Comparison of ENCODE assay signal across 9 cellular contexts in the genomic region with DNA sequence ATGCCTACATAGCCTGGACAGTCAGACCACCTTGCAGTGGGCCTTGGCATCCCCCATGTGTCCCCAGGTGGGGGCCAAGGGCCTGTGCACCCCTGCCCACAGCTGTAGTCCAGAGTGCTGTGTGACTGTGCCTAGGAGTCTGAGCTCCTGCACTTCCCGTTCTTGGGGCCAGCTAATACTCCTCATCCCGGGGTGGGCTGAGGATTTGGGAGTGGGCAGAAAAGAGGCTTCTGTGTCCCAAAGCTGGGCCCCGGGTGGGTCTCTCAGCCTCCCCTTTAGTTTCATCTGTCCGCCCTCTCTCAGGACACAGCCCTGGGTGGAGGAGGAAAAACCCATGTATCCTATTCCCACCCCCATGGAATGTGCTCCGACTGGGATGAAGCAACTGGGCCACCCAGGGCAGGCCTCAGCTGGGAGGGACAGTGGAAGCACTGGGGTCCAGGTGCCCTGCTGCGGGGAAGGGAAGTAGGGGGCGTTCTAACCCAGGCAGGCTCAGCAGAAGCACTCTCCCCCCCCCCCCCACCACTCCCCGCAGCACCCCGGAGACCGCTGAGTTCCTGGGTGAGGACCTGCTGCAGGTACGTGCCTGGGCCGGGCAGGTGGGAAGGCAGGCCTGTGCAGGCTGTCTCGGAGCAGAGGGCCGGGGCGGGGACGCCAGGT. TPM values are rescaled to one million over a fixed set of nuclear protein-coding genes. Genes with fewer than 3 reads are reported as not detected.
DNase-seq lines count a peak whose midpoint lies in the region; ATAC-seq, FAIRE-seq and TF ChIP-seq lines count a peak whose summit lies in the region.
"Had no signal": no experiment of that assay in that cellular context is flagged by ENCODE, and none has a peak within 500 bp of the region (broad histone marks: within the 10 kb centered on the region; RNA-seq: fewer than 3 reads in every experiment).

No MANE protein-coding gene starts in this region.

- FAIRE-seq in HepG2 (lab: Jason Lieb, UNC) (no peak), D721Med (lab: Jason Lieb, UNC) (no peak)

- H2AFZ ChIP-seq in HepG2 (ENCODE audit: low read length), result no peak overlapping the region

- H3K4me1 Mint-ChIP-seq in activated naive CD8-positive, alpha-beta T cell treated with anti-CD3 and anti-CD28 coated beads, Interleukin-2, amount 50 U/mL, for 24 hours, result peaks cover 57% of the 10 kb centered on the region

- H3K27ac ChIP-seq in cardiac muscle cell (no peak overlapping the region), HepG2 (ENCODE audit: extremely low read length, insufficient read depth, low read length) (peak overlapping the region; percentile 52)

- H3K9me3 Mint-ChIP-seq in activated naive CD8-positive, alpha-beta T cell treated with anti-CD3 and anti-CD28 coated beads, Interleukin-2, amount 50 U/mL, for 24 hours, result no peaks in the 10 kb centered on the region

- no peaks in the 10 kb centered on the region for H3K27me3 Mint-ChIP-seq in activated naive CD8-positive, alpha-beta T cell treated with anti-CD3 and anti-CD28 coated beads, Interleukin-2, amount 50 U/mL, for 24 hours

- TF ChIP-seq CTCF in cardiac muscle cell (IDR thresholded peaks at IDR 0.05; ENCODE audit: low read depth, low read length), result no peak
- peak; percentile 62 for TF ChIP-seq CTCF in HepG2 (CRISPR knock-in tag; IDR thresholded peaks at IDR 0.05)
- TF ChIP-seq CTCF in D721Med (IDR thresholded peaks at IDR 0.05; ENCODE audit: insufficient read depth, missing control alignments), result no peak

- in situ Hi-C loops in HepG2 (cut with HindIII; ENCODE audit: extremely low pct_ligation_motif_present, low pct_unique_long_range_greater_than_20kb), result no loop called here

- intact Hi-C loops in left cardiac atrium (cut with DNase I), result loop anchor here (5.0 to 10.0 kb wide), 2 partner anchors 42 to 154 kb away; no protein-coding TSS in a partner anchor
- intact Hi-C loops in HepG2 (cut with micrococcal nuclease; ENCODE audit: unreplicated experiment), result no loop called here

- TF ChIP-seq EP300 in HepG2 (IDR thresholded peaks at IDR 0.05; ENCODE audit: low read depth in 2 of 2, low read length in 2 of 2) (no peak), HepG2 (CRISPR knock-in tag; IDR thresholded peaks at IDR 0.05; ENCODE audit: borderline replicate concordance) (no peak)

- DNase-seq in cardiac muscle cell (ENCODE audit: low read depth in 1 of 2, low spot score in 1 of 2) (peak in 1 of 2 donors; percentile 16), left cardiac atrium (no peak), HepG2 (ENCODE audit: low spot score) (no peak), ureter (ENCODE audit: low spot score) (peak; percentile 85), D721Med (ENCODE audit: insufficient read length, low spot score) (no peak), DMS 273 (lab: John Stamatoyannopoulos, UW; ENCODE audit: unreplicated experiment) (no peak)
- DNase-seq in activated naive CD8-positive, alpha-beta T cell treated with anti-CD3 and anti-CD28 coated beads, Interleukin-2, amount 50 U/mL, for 24 hours, result no peak
- DNase-seq: kidney glomerular epithelial cell had no signal

- peaks cover 10% of the 10 kb centered on the region for H3K79me2 ChIP-seq in HepG2 (ENCODE audit: insufficient read depth, low read length)

- H3K9me3 ChIP-seq in cardiac muscle cell (ENCODE audit: low read depth), result no peaks in the 10 kb centered on the region
- H3K9me3 ChIP-seq in HepG2 (ENCODE audit: low read length), result no peaks in the 10 kb centered on the region

- H3K27ac Mint-ChIP-seq in activated naive CD8-positive, alpha-beta T cell treated with anti-CD3 and anti-CD28 coated beads, Interleukin-2, amount 50 U/mL, for 24 hours, result peak overlapping the region; percentile 89

- no peak for ATAC-seq in left cardiac atrium
- no peak for ATAC-seq in activated naive CD8-positive, alpha-beta T cell treated with anti-CD3 and anti-CD28 coated beads, Interleukin-2, amount 50 U/mL, for 24 hours
- peak; percentile 9 for ATAC-seq in HepG2
- no peak for ATAC-seq in GM19035 (IDR thresholded peaks at IDR 0.05; ENCODE audit: unreplicated experiment)

- TF ChIP-seq RAD21 in HepG2 (CRISPR knock-in tag; IDR thresholded peaks at IDR 0.05), result no peak

- WGBS in HepG2 (ENCODE audit: low lambda C conversion rate), result 0% methylated on average over 1 of the region's 16 CpGs

- peaks cover 8% of the 10 kb centered on the region for H3K4me1 ChIP-seq in cardiac muscle cell (ENCODE audit: low read depth)
- H3K4me1 ChIP-seq in HepG2 (ENCODE audit: insufficient read depth, low read length), result peaks cover 66% of the 10 kb centered on the region

- peak overlapping the region; percentile 66; the same call in 1 of the 2 replicates for H3K9ac ChIP-seq in HepG2 (ENCODE audit: insufficient read depth, low read depth, low read length)

- H4K20me1 ChIP-seq in HepG2 (ENCODE audit: insufficient read depth, low read length), result 0 out of 2 replicates have a peak, but pooled peaks cover 4% of the 10 kb centered on the region

- no TSS peak for BruUV-seq in HepG2 (replicated peaks; lab: Mats Ljungman, UMichigan)

- peak overlapping the region; percentile 90 for H3K4me2 ChIP-seq in HepG2 (ENCODE audit: low read depth, low read length)

- peak overlapping the region; percentile 90 for H3K4me3 Mint-ChIP-seq in activated naive CD8-positive, alpha-beta T cell treated with anti-CD3 and anti-CD28 coated beads, Interleukin-2, amount 50 U/mL, for 24 hours

- no peak for TF ChIP-seq POLR2A in HepG2 (IDR thresholded peaks at IDR 0.05; ENCODE audit: insufficient read depth in 1 of 2, low read depth in 2 of 2, low read length in 2 of 2)

- H3K4me3 ChIP-seq in cardiac muscle cell, result peak overlapping the region; percentile 86
- H3K4me3 ChIP-seq in HepG2 (replicated peaks in 1 of 3; ENCODE audit: insufficient read depth in 1 of 3, low read depth in 2 of 3, low read length in 3 of 3), result peak overlapping the region; percentile 72 to 86 (median 76)

- POLR2A ChIA-PET in HepG2 (lab: Yijun Ruan, JAX), result interaction anchor here (0.6 to 15.8 kb wide), 4 partner anchors 15 to 95 kb away, joined by 3 to 242 read pairs (median 3); partner anchors contain the start of gene PDXP

- peaks cover 13% of the 10 kb centered on the region for H3K36me3 Mint-ChIP-seq in activated naive CD8-positive, alpha-beta T cell treated with anti-CD3 and anti-CD28 coated beads, Interleukin-2, amount 50 U/mL, for 24 hours (ENCODE audit: low read depth)

- no peaks in the 10 kb centered on the region for H3K36me3 ChIP-seq in cardiac muscle cell
- H3K36me3 ChIP-seq in HepG2 (replicated peaks in 1 of 2; ENCODE audit: control insufficient read depth in 1 of 2, insufficient read depth in 2 of 2, low read length in 2 of 2), result peaks cover 10 to 20% of the 10 kb centered on the region in 2 experiments; a peak in 4 of 5 replicates

- H3K27me3 ChIP-seq in cardiac muscle cell, result no peaks in the 10 kb centered on the region
- no peaks in the 10 kb centered on the region for H3K27me3 ChIP-seq in HepG2 (ENCODE audit: control insufficient read depth in 1 of 2, insufficient read depth in 2 of 2, low read length in 2 of 2)

- CTCF ChIA-PET in HepG2 (lab: Yijun Ruan, JAX; ENCODE audit: low intra/inter-chr PET ratio, low total read pairs), result no interaction called here

RNA-seq across cellular contexts. Expression of gene SH3BP1, which starts 1.3 kb away (rescaled TPM):
- 24.3 and 51.9 TPM in 2 replicates for total RNA-seq in cardiac muscle cell
- 15.0 and 20.7 TPM in 2 replicates for polyA plus RNA-seq in cardiac muscle cell
- 1 to 10 TPM; 4.9 to 5.1 TPM for total RNA-seq in left cardiac atrium
- 8.4 and 9.4 TPM in 2 replicates for total RNA-seq in HepG2 (2016; rRNA removed; fragmentation: Illumina TruSeq; extraction: Trizol)
- total RNA-seq in HepG2 (2016; cell fraction: cytosol; rRNA removed; fragmentation: Illumina TruSeq; extraction: Trizol; ENCODE audit: low read depth), result 5.6 and 6.0 TPM in 2 replicates
- total RNA-seq in HepG2 (2016; cell fraction: insoluble cytoplasmic fraction; rRNA removed; fragmentation: Illumina TruSeq; extraction: Trizol), result 6.3 and 8.5 TPM in 2 replicates
- 9.2 and 11.0 TPM in 2 replicates for total RNA-seq in HepG2 (2016; cell fraction: membrane; rRNA removed; fragmentation: Illumina TruSeq; extraction: Trizol)
- total RNA-seq in HepG2 (2016; cell fraction: nucleus; rRNA removed; fragmentation: Illumina TruSeq; extraction: Trizol), result 6.6 and 9.5 TPM in 2 replicates
- 15.7 and 18.5 TPM in 2 replicates for polyA plus RNA-seq in HepG2 (2011; rRNA removed)
- 7.3 and 12.2 TPM in 2 replicates for polyA plus RNA-seq in HepG2 (2011; cell fraction: cytosol; rRNA removed)
- polyA plus RNA-seq in HepG2 (2011; cell fraction: nucleus; rRNA removed), result 56.4 and 86.5 TPM in 2 replicates
- 23.6 and 27.1 TPM in 2 replicates for polyA plus RNA-seq in HepG2 (2012)
- 7.5 and 7.7 TPM in 2 replicates for polyA plus RNA-seq in HepG2 (2016; cell fraction: cytosol; fragmentation: Illumina TruSeq; extraction: Trizol; ENCODE audit: low read depth)
- 11.5 and 13.3 TPM in 2 replicates for polyA plus RNA-seq in HepG2 (2016; cell fraction: insoluble cytoplasmic fraction; fragmentation: Illumina TruSeq; extraction: Trizol; ENCODE audit: low read depth)
- polyA plus RNA-seq in HepG2 (2016; cell fraction: membrane; fragmentation: Illumina TruSeq; extraction: Trizol; ENCODE audit: low read depth), result 12.3 and 13.5 TPM in 2 replicates
- polyA plus RNA-seq in HepG2 (2016; cell fraction: nucleus; fragmentation: Illumina TruSeq; extraction: Trizol; ENCODE audit: insufficient read depth, low read depth), result 17.9 and 27.8 TPM in 2 replicates
- polyA minus RNA-seq in HepG2 (2011; rRNA and poly(A)+ RNA removed; ENCODE audit: low replicate concordance), result 1.6 and 9.8 TPM in 2 replicates
- polyA minus RNA-seq in HepG2 (2011; cell fraction: cytosol; rRNA and poly(A)+ RNA removed), result 6.4 and 9.8 TPM in 2 replicates
- 7.9 and 15.4 TPM in 2 replicates for polyA minus RNA-seq in HepG2 (2011; cell fraction: nucleus; rRNA and poly(A)+ RNA removed)
- total RNA-seq in ureter, result 56.2 TPM

RNA-seq across cellular contexts. Expression of gene PDXP, which starts 17.8 kb away (rescaled TPM):
- total RNA-seq in cardiac muscle cell, result 48.5 and 62.5 TPM in 2 replicates
- polyA plus RNA-seq in cardiac muscle cell, result 88.0 and 117 TPM in 2 replicates
- 10 to 100 TPM; 17.3 to 17.5 TPM for total RNA-seq in left cardiac atrium
- total RNA-seq in HepG2 (2016; rRNA removed; fragmentation: Illumina TruSeq; extraction: Trizol), result 46.1 and 58.2 TPM in 2 replicates
- total RNA-seq in HepG2 (2016; cell fraction: cytosol; rRNA removed; fragmentation: Illumina TruSeq; extraction: Trizol; ENCODE audit: low read depth), result 62.9 and 64.6 TPM in 2 replicates
- 45.3 and 56.4 TPM in 2 replicates for total RNA-seq in HepG2 (2016; cell fraction: insoluble cytoplasmic fraction; rRNA removed; fragmentation: Illumina TruSeq; extraction: Trizol)
- 118 and 121 TPM in 2 replicates for total RNA-seq in HepG2 (2016; cell fraction: membrane; rRNA removed; fragmentation: Illumina TruSeq; extraction: Trizol)
- total RNA-seq in HepG2 (2016; cell fraction: nucleus; rRNA removed; fragmentation: Illumina TruSeq; extraction: Trizol), result 25.4 and 29.3 TPM in 2 replicates
- polyA plus RNA-seq in HepG2 (2011; rRNA removed), result 70.6 and 85.3 TPM in 2 replicates
- 84.8 and 95.4 TPM in 2 replicates for polyA plus RNA-seq in HepG2 (2011; cell fraction: cytosol; rRNA removed)
- 35.1 and 40.0 TPM in 2 replicates for polyA plus RNA-seq in HepG2 (2011; cell fraction: nucleus; rRNA removed)
- 56.1 and 70.1 TPM in 2 replicates for polyA plus RNA-seq in HepG2 (2012)
- 91.9 and 92.3 TPM in 2 replicates for polyA plus RNA-seq in HepG2 (2016; cell fraction: cytosol; fragmentation: Illumina TruSeq; extraction: Trizol; ENCODE audit: low read depth)
- polyA plus RNA-seq in HepG2 (2016; cell fraction: insoluble cytoplasmic fraction; fragmentation: Illumina TruSeq; extraction: Trizol; ENCODE audit: low read depth), result 62.2 and 67.0 TPM in 2 replicates
- 136 and 141 TPM in 2 replicates for polyA plus RNA-seq in HepG2 (2016; cell fraction: membrane; fragmentation: Illumina TruSeq; extraction: Trizol; ENCODE audit: low read depth)
- polyA plus RNA-seq in HepG2 (2016; cell fraction: nucleus; fragmentation: Illumina TruSeq; extraction: Trizol; ENCODE audit: insufficient read depth, low read depth), result 55.6 and 56.4 TPM in 2 replicates
- polyA minus RNA-seq in HepG2 (2011; rRNA and poly(A)+ RNA removed; ENCODE audit: low replicate concordance), result 51.1 and 129 TPM in 2 replicates
- polyA minus RNA-seq in HepG2 (2011; cell fraction: cytosol; rRNA and poly(A)+ RNA removed), result 45.3 and 51.1 TPM in 2 replicates
- polyA minus RNA-seq in HepG2 (2011; cell fraction: nucleus; rRNA and poly(A)+ RNA removed), result 11.2 and 19.6 TPM in 2 replicates
- 5.2 TPM for total RNA-seq in ureter

RNA-seq across cellular contexts. Expression of gene GGA1, which starts 32.1 kb away (rescaled TPM):
- total RNA-seq in cardiac muscle cell, result 91.9 and 114 TPM in 2 replicates
- polyA plus RNA-seq in cardiac muscle cell, result 81.9 and 82.6 TPM in 2 replicates
- 10 to 100 TPM; 24.4 to 26.6 TPM for total RNA-seq in left cardiac atrium
- total RNA-seq in HepG2 (2016; rRNA removed; fragmentation: Illumina TruSeq; extraction: Trizol), result 16.0 and 29.1 TPM in 2 replicates
- 16.1 and 18.1 TPM in 2 replicates for total RNA-seq in HepG2 (2016; cell fraction: cytosol; rRNA removed; fragmentation: Illumina TruSeq; extraction: Trizol; ENCODE audit: low read depth)
- 13.7 and 32.9 TPM in 2 replicates for total RNA-seq in HepG2 (2016; cell fraction: insoluble cytoplasmic fraction; rRNA removed; fragmentation: Illumina TruSeq; extraction: Trizol)
- 22.2 and 24.3 TPM in 2 replicates for total RNA-seq in HepG2 (2016; cell fraction: membrane; rRNA removed; fragmentation: Illumina TruSeq; extraction: Trizol)
- total RNA-seq in HepG2 (2016; cell fraction: nucleus; rRNA removed; fragmentation: Illumina TruSeq; extraction: Trizol), result 34.3 and 44.4 TPM in 2 replicates
- 87.2 and 103 TPM in 2 replicates for polyA plus RNA-seq in HepG2 (2011; rRNA removed)
- polyA plus RNA-seq in HepG2 (2011; cell fraction: cytosol; rRNA removed), result 22.6 and 34.6 TPM in 2 replicates
- polyA plus RNA-seq in HepG2 (2011; cell fraction: nucleus; rRNA removed), result 436 and 489 TPM in 2 replicates
- polyA plus RNA-seq in HepG2 (2012), result 51.1 and 57.0 TPM in 2 replicates
- polyA plus RNA-seq in HepG2 (2016; cell fraction: cytosol; fragmentation: Illumina TruSeq; extraction: Trizol; ENCODE audit: low read depth), result 4.7 and 5.0 TPM in 2 replicates
- polyA plus RNA-seq in HepG2 (2016; cell fraction: insoluble cytoplasmic fraction; fragmentation: Illumina TruSeq; extraction: Trizol; ENCODE audit: low read depth), result 13.0 and 17.9 TPM in 2 replicates
- 11.4 and 12.2 TPM in 2 replicates for polyA plus RNA-seq in HepG2 (2016; cell fraction: membrane; fragmentation: Illumina TruSeq; extraction: Trizol; ENCODE audit: low read depth)
- polyA plus RNA-seq in HepG2 (2016; cell fraction: nucleus; fragmentation: Illumina TruSeq; extraction: Trizol; ENCODE audit: insufficient read depth, low read depth), result 138 and 147 TPM in 2 replicates
- 31.3 and 75.9 TPM in 2 replicates for polyA minus RNA-seq in HepG2 (2011; rRNA and poly(A)+ RNA removed; ENCODE audit: low replicate concordance)
- polyA minus RNA-seq in HepG2 (2011; cell fraction: cytosol; rRNA and poly(A)+ RNA removed), result 15.5 and 19.6 TPM in 2 replicates
- 83.2 and 84.5 TPM in 2 replicates for polyA minus RNA-seq in HepG2 (2011; cell fraction: nucleus; rRNA and poly(A)+ RNA removed)
- 68.9 TPM for total RNA-seq in ureter

RNA-seq across cellular contexts. Expression of gene LGALS1, which starts 34.7 kb away (rescaled TPM):
- 6.6 and 24.5 TPM in 2 replicates for total RNA-seq in cardiac muscle cell
- 8.1 and 37.3 TPM in 2 replicates for polyA plus RNA-seq in cardiac muscle cell
- total RNA-seq in left cardiac atrium, result 100 to 1,000 TPM; 599 to 917 TPM
- 103 and 124 TPM in 2 replicates for total RNA-seq in HepG2 (2016; rRNA removed; fragmentation: Illumina TruSeq; extraction: Trizol)
- 57.9 and 62.2 TPM in 2 replicates for total RNA-seq in HepG2 (2016; cell fraction: cytosol; rRNA removed; fragmentation: Illumina TruSeq; extraction: Trizol; ENCODE audit: low read depth)
- 112 and 139 TPM in 2 replicates for total RNA-seq in HepG2 (2016; cell fraction: insoluble cytoplasmic fraction; rRNA removed; fragmentation: Illumina TruSeq; extraction: Trizol)
- 82.6 and 91.4 TPM in 2 replicates for total RNA-seq in HepG2 (2016; cell fraction: membrane; rRNA removed; fragmentation: Illumina TruSeq; extraction: Trizol)
- total RNA-seq in HepG2 (2016; cell fraction: nucleus; rRNA removed; fragmentation: Illumina TruSeq; extraction: Trizol), result 41.9 and 43.3 TPM in 2 replicates
- polyA plus RNA-seq in HepG2 (2011; rRNA removed), result 858 and 969 TPM in 2 replicates
- 832 and 1,201 TPM in 2 replicates for polyA plus RNA-seq in HepG2 (2011; cell fraction: cytosol; rRNA removed)
- polyA plus RNA-seq in HepG2 (2011; cell fraction: nucleus; rRNA removed), result 345 and 371 TPM in 2 replicates
- polyA plus RNA-seq in HepG2 (2012), result 159 and 278 TPM in 2 replicates
- 67.7 and 71.5 TPM in 2 replicates for polyA plus RNA-seq in HepG2 (2016; cell fraction: cytosol; fragmentation: Illumina TruSeq; extraction: Trizol; ENCODE audit: low read depth)
- 127 and 134 TPM in 2 replicates for polyA plus RNA-seq in HepG2 (2016; cell fraction: insoluble cytoplasmic fraction; fragmentation: Illumina TruSeq; extraction: Trizol; ENCODE audit: low read depth)
- 86.0 and 88.7 TPM in 2 replicates for polyA plus RNA-seq in HepG2 (2016; cell fraction: membrane; fragmentation: Illumina TruSeq; extraction: Trizol; ENCODE audit: low read depth)
- polyA plus RNA-seq in HepG2 (2016; cell fraction: nucleus; fragmentation: Illumina TruSeq; extraction: Trizol; ENCODE audit: insufficient read depth, low read depth), result 73.5 and 82.4 TPM in 2 replicates
- polyA minus RNA-seq in HepG2 (2011; rRNA and poly(A)+ RNA removed; ENCODE audit: low replicate concordance), result 698 and 901 TPM in 2 replicates
- 108 and 111 TPM in 2 replicates for polyA minus RNA-seq in HepG2 (2011; cell fraction: cytosol; rRNA and poly(A)+ RNA removed)
- polyA minus RNA-seq in HepG2 (2011; cell fraction: nucleus; rRNA and poly(A)+ RNA removed), result 36.1 and 40.8 TPM in 2 replicates
- 396 TPM for total RNA-seq in ureter

RNA-seq across cellular contexts. Expression of gene NOL12, which starts 45.4 kb away (rescaled TPM):
- total RNA-seq in cardiac muscle cell (36.0 and 38.3 TPM in 2 replicates), left cardiac atrium (10 to 100 TPM; 13.7 TPM), HepG2 (2016; rRNA removed; fragmentation: Illumina TruSeq; extraction: Trizol) (27.5 and 31.4 TPM in 2 replicates), ureter (36.8 TPM)
- polyA plus RNA-seq in cardiac muscle cell (21.9 and 34.2 TPM in 2 replicates), HepG2 (2011; rRNA removed) (11.8 and 14.3 TPM in 2 replicates)
- total RNA-seq in HepG2 (2016; cell fraction: cytosol; rRNA removed; fragmentation: Illumina TruSeq; extraction: Trizol; ENCODE audit: low read depth), result 16.8 and 19.1 TPM in 2 replicates
- total RNA-seq in HepG2 (2016; cell fraction: insoluble cytoplasmic fraction; rRNA removed; fragmentation: Illumina TruSeq; extraction: Trizol), result 32.5 and 33.9 TPM in 2 replicates
- total RNA-seq in HepG2 (2016; cell fraction: membrane; rRNA removed; fragmentation: Illumina TruSeq; extraction: Trizol), result 15.1 and 15.8 TPM in 2 replicates
- total RNA-seq in HepG2 (2016; cell fraction: nucleus; rRNA removed; fragmentation: Illumina TruSeq; extraction: Trizol), result 16.0 and 18.3 TPM in 2 replicates
- polyA plus RNA-seq in HepG2 (2011; cell fraction: cytosol; rRNA removed), result 10.6 and 13.4 TPM in 2 replicates
- 22.9 and 24.1 TPM in 2 replicates for polyA plus RNA-seq in HepG2 (2011; cell fraction: nucleus; rRNA removed)
- 7.3 and 8.5 TPM in 2 replicates for polyA plus RNA-seq in HepG2 (2012)
- polyA plus RNA-seq in HepG2 (2016; cell fraction: cytosol; fragmentation: Illumina TruSeq; extraction: Trizol; ENCODE audit: low read depth), result 11.0 and 12.6 TPM in 2 replicates
- polyA plus RNA-seq in HepG2 (2016; cell fraction: insoluble cytoplasmic fraction; fragmentation: Illumina TruSeq; extraction: Trizol; ENCODE audit: low read depth), result 33.1 and 34.7 TPM in 2 replicates
- 11.4 and 13.2 TPM in 2 replicates for polyA plus RNA-seq in HepG2 (2016; cell fraction: membrane; fragmentation: Illumina TruSeq; extraction: Trizol; ENCODE audit: low read depth)
- 32.5 and 32.7 TPM in 2 replicates for polyA plus RNA-seq in HepG2 (2016; cell fraction: nucleus; fragmentation: Illumina TruSeq; extraction: Trizol; ENCODE audit: insufficient read depth, low read depth)
- 17.5 and 18.0 TPM in 2 replicates for polyA minus RNA-seq in HepG2 (2011; rRNA and poly(A)+ RNA removed; ENCODE audit: low replicate concordance)
- polyA minus RNA-seq in HepG2 (2011; cell fraction: cytosol; rRNA and poly(A)+ RNA removed), result 6.7 and 8.4 TPM in 2 replicates
- 18.2 and 19.4 TPM in 2 replicates for polyA minus RNA-seq in HepG2 (2011; cell fraction: nucleus; rRNA and poly(A)+ RNA removed)
